Comparison of ENCODE assay signal across 24 cellular contexts in the genomic region with DNA sequence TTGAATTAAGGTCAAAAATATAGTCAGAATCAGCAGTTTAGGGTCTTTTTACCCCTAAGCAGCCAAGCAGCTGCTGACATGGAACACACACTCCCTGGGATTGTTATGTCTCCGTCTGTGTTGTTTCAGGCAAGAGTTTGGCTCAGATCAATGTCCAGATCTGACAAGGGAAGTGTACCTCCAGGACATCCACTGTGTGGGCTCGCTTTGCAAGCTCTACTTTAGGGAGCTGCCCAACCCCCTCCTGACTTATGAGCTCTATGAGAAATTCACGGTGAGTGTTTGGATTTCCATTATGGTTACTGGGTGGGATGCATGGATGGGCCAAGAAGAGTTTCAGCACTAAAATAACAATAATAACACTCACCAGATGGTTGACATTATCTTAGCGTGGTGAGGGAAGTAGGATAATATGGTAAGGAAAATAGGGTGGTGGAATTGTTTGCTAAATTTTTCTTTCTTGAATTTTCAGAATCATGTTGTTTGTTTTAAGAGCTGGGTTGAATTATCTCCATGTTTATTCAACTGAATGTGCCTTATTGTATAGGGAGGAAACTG.
"Had no signal": no experiment of that assay in that cellular context is flagged by ENCODE, and none has a peak within 500 bp of the region (broad histone marks: within the 10 kb centered on the region; RNA-seq: fewer than 3 reads in every experiment).

No MANE protein-coding gene starts in this region.

- H3K4me1 Mint-ChIP-seq: activated CD4-positive, alpha-beta memory T cell treated with anti-CD3 and anti-CD28 coated beads, Interleukin-2, amount 10 ng/mL, durations not matched to agents 7 days and 5 days; activated naive CD4-positive, alpha-beta T cell treated with anti-CD3 and anti-CD28 coated beads, Interleukin-2, amount 50 U/mL, for 24 hours; central memory CD8-positive, alpha-beta T cell had no signal

- H3K9me3 Mint-ChIP-seq: activated CD4-positive, alpha-beta memory T cell treated with anti-CD3 and anti-CD28 coated beads, Interleukin-2, amount 10 ng/mL, durations not matched to agents 7 days and 5 days; activated naive CD4-positive, alpha-beta T cell treated with anti-CD3 and anti-CD28 coated beads, Interleukin-2, amount 50 U/mL, for 24 hours; central memory CD8-positive, alpha-beta T cell; natural killer cell treated with Interleukin-12 subunit alpha and Interleukin-12 subunit beta and Interleukin-15 and Interleukin-18, amount 100 ng/mL, for 72 hours; T-helper 1 cell treated with Interleukin-12 subunit alpha and Interleukin-12 subunit beta and Interleukin-4 antibody, amounts not matched to agents 30 μg/mL and 1 μg/mL, for 36 hours had no signal

- H3K27me3 Mint-ChIP-seq: activated CD4-positive, alpha-beta memory T cell treated with anti-CD3 and anti-CD28 coated beads, Interleukin-2, amount 10 ng/mL, durations not matched to agents 7 days and 5 days; activated naive CD4-positive, alpha-beta T cell treated with anti-CD3 and anti-CD28 coated beads, Interleukin-2, amount 50 U/mL, for 24 hours; central memory CD8-positive, alpha-beta T cell; natural killer cell treated with Interleukin-12 subunit alpha and Interleukin-12 subunit beta and Interleukin-15 and Interleukin-18, amount 100 ng/mL, for 72 hours; stimulated activated naive B cell treated with anti-CD40 and anti-IgM and Interleukin-4, amounts not matched to agents 10 μg/mL and 1 μg/mL and 100 μg/mL, for 72 hours had no signal

- H3K9me3 ChIP-seq: ascending aorta, breast epithelium, colonic mucosa, gastroesophageal sphincter, right lobe of liver, testis, upper lobe of right lung had no signal

- H3K27ac ChIP-seq: ascending aorta, breast epithelium, colonic mucosa, gastroesophageal sphincter, parathyroid adenoma, right lobe of liver, testis, upper lobe of right lung had no signal

- DNase-seq: activated CD4-positive, alpha-beta memory T cell treated with anti-CD3 and anti-CD28 coated beads, Interleukin-2, amount 10 ng/mL, durations not matched to agents 7 days and 5 days; activated CD4-positive, alpha-beta T cell treated with anti-CD3 and anti-CD28 coated beads for 48 hours; activated CD4-positive, CD25-positive, alpha-beta regulatory T cell; activated gamma-delta T cell treated with Interleukin-2 at 50 U/mL for 16 hours; activated T-cell treated with anti-CD3 and anti-CD28 coated beads for 4 hours; colonic mucosa; head of caudate nucleus; hypothalamus; midbrain; right lobe of liver; small intestine; stimulated activated CD4-positive, alpha-beta T cell treated with anti-CD3 and anti-CD28 coated beads, Interleukin-15, amount 100 ng/mL, for 24 hours; stimulated activated naive B cell treated with anti-CD40 and anti-IgM and Interleukin-4, amounts not matched to agents 10 μg/mL and 1 μg/mL and 100 μg/mL, for 72 hours; T1000; testis; upper lobe of right lung had no signal

- H3K4me3 ChIP-seq: ascending aorta, breast epithelium, colonic mucosa, gastroesophageal sphincter, right lobe of liver, testis, upper lobe of right lung had no signal

- H3K4me3 Mint-ChIP-seq: activated CD4-positive, alpha-beta memory T cell treated with anti-CD3 and anti-CD28 coated beads, Interleukin-2, amount 10 ng/mL, durations not matched to agents 7 days and 5 days; activated naive CD4-positive, alpha-beta T cell treated with anti-CD3 and anti-CD28 coated beads, Interleukin-2, amount 50 U/mL, for 24 hours; central memory CD8-positive, alpha-beta T cell; natural killer cell treated with Interleukin-12 subunit alpha and Interleukin-12 subunit beta and Interleukin-15 and Interleukin-18, amount 100 ng/mL, for 72 hours; stimulated activated naive B cell treated with anti-CD40 and anti-IgM and Interleukin-4, amounts not matched to agents 10 μg/mL and 1 μg/mL and 100 μg/mL, for 72 hours; T-helper 1 cell treated with Interleukin-12 subunit alpha and Interleukin-12 subunit beta and Interleukin-4 antibody, amounts not matched to agents 30 μg/mL and 1 μg/mL, for 36 hours had no signal

- ATAC-seq: gastroesophageal sphincter; natural killer cell treated with Interleukin-12 subunit alpha and Interleukin-12 subunit beta and Interleukin-15 and Interleukin-18, amount 100 ng/mL, for 72 hours; right lobe of liver; stimulated activated naive B cell treated with anti-CD40 and anti-IgM and Interleukin-4, amounts not matched to agents 10 μg/mL and 1 μg/mL and 100 μg/mL, for 72 hours; upper lobe of right lung had no signal

- H3K36me3 ChIP-seq: breast epithelium, colonic mucosa, right lobe of liver had no signal

- H3K9ac ChIP-seq: parathyroid adenoma had no signal

- H3K4me1 ChIP-seq: ascending aorta, breast epithelium, colonic mucosa, gastroesophageal sphincter, parathyroid adenoma, right lobe of liver, testis, upper lobe of right lung had no signal

- H3K27ac Mint-ChIP-seq: activated CD4-positive, alpha-beta memory T cell treated with anti-CD3 and anti-CD28 coated beads, Interleukin-2, amount 10 ng/mL, durations not matched to agents 7 days and 5 days; activated naive CD4-positive, alpha-beta T cell treated with anti-CD3 and anti-CD28 coated beads, Interleukin-2, amount 50 U/mL, for 24 hours; natural killer cell treated with Interleukin-12 subunit alpha and Interleukin-12 subunit beta and Interleukin-15 and Interleukin-18, amount 100 ng/mL, for 72 hours; stimulated activated naive B cell treated with anti-CD40 and anti-IgM and Interleukin-4, amounts not matched to agents 10 μg/mL and 1 μg/mL and 100 μg/mL, for 72 hours; T-helper 1 cell treated with Interleukin-12 subunit alpha and Interleukin-12 subunit beta and Interleukin-4 antibody, amounts not matched to agents 30 μg/mL and 1 μg/mL, for 36 hours had no signal

- H3K27me3 ChIP-seq: ascending aorta, breast epithelium, colonic mucosa, gastroesophageal sphincter, right lobe of liver, testis, upper lobe of right lung had no signal
